ENCODE assay signal across 9 cellular contexts in the genomic region with DNA sequence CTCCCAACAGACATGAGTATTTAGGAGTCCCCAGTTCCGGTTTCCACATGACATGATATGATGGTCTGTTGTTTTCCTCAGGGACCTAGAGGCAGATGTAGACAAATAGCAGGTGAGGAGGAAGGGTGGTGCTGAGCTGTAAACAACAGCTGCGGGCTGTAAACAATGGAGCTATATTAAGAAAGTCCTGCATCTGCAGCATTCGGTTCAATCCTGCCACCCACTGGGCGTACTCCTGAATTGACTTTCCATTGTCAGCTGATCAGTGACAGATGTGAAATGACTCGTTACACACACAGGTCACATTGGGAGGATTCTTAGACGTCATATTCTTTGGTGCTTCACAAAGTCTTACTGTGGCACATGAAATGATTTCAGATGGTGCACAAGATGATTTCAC. TPM values are rescaled to one million over a fixed set of nuclear protein-coding genes. Genes with fewer than 3 reads are reported as not detected.
DNase-seq lines count a peak whose midpoint lies in the region; ATAC-seq, FAIRE-seq and TF ChIP-seq lines count a peak whose summit lies in the region.
"Had no signal": no experiment of that assay in that cellular context is flagged by ENCODE, and none has a peak within 500 bp of the region (broad histone marks: within the 10 kb centered on the region; RNA-seq: fewer than 3 reads in every experiment).

No MANE protein-coding gene starts in this region.

- TF ChIP-seq POLR2A in H54 (IDR thresholded peaks at IDR 0.05; ENCODE audit: low read depth, low read length) = no peak

- H3K27ac Mint-ChIP-seq in naive thymus-derived CD8-positive, alpha-beta T cell = no peak overlapping the region

- peak; percentile 53 for TF ChIP-seq RAD21 in Ishikawa (IDR thresholded peaks at IDR 0.05; ENCODE audit: low read depth)

- peak; percentile 80 for FAIRE-seq in H54 (lab: Jason Lieb, UNC)
- no peak for FAIRE-seq in small intestine (lab: Jason Lieb, UNC)

- H3K4me3 ChIP-seq in small intestine (ENCODE audit: low read depth in 1 of 2, low read length in 2 of 2) = no peak overlapping the region

- no peaks in the 10 kb centered on the region for H3K36me3 Mint-ChIP-seq in naive thymus-derived CD8-positive, alpha-beta T cell

- 3 to 18% (median 7%) methylated on average over 6 of the region's 6 CpGs for WGBS in small intestine, 3 donors

- H3K4me1 Mint-ChIP-seq in naive thymus-derived CD8-positive, alpha-beta T cell = peaks cover 0 to 6% (median 0%) of the 10 kb centered on the region in 4 donors

- H3K4me1 ChIP-seq in small intestine (ENCODE audit: control insufficient read depth in 2 of 2, insufficient read depth in 1 of 2, low read depth in 1 of 2, low read length in 1 of 2) = no peaks in the 10 kb centered on the region

- DNase-seq in stimulated activated naive CD4-positive, alpha-beta T cell treated with Interleukin-2 at 50 U/mL for 16 hours (lab: John Stamatoyannopoulos, UW) = peak; percentile 5
- no peak for DNase-seq in stimulated activated naive CD4-positive, alpha-beta T cell (lab: John Stamatoyannopoulos, UW)
- DNase-seq in H54 (ENCODE audit: insufficient read length, low spot score) (peak; percentile 25), foreskin melanocyte (peak; percentile 54), small intestine (peak; percentile 70)
- no peak for DNase-seq in naive thymus-derived CD8-positive, alpha-beta T cell

- H3K27me3 ChIP-seq in small intestine (ENCODE audit: control insufficient read depth in 2 of 2, insufficient read depth in 2 of 2, low read length in 2 of 2) = peaks cover 0 to 2% of the 10 kb centered on the region in 2 donors

- H3K9me3 Mint-ChIP-seq in naive thymus-derived CD8-positive, alpha-beta T cell = no peaks in the 10 kb centered on the region

- H3K9me3 ChIP-seq in small intestine (ENCODE audit: control insufficient read depth, low read depth) = no peaks in the 10 kb centered on the region

- no peak for TF ChIP-seq EP300 in Ishikawa (IDR thresholded peaks at IDR 0.05; ENCODE audit: borderline replicate concordance)

- no peak overlapping the region for H3K27ac ChIP-seq in small intestine (ENCODE audit: low read depth in 1 of 2, low read length in 1 of 2)
- H3K27ac ChIP-seq: epithelial cell of prostate had no signal

- ATAC-seq in SK-N-SH treated with all-trans-retinoic acid at 6 μM for 48 hours = peak; percentile 81
- ATAC-seq in naive thymus-derived CD8-positive, alpha-beta T cell = no peak

- H3K27me3 Mint-ChIP-seq in naive thymus-derived CD8-positive, alpha-beta T cell = peaks cover 4 to 29% (median 5%) of the 10 kb centered on the region in 5 donors

- H3K36me3 ChIP-seq in small intestine (ENCODE audit: control insufficient read depth in 2 of 2, insufficient read depth in 2 of 2, low read length in 2 of 2) = no peaks in the 10 kb centered on the region

- POLR2A ChIA-PET in naive thymus-derived CD8-positive, alpha-beta T cell (lab: Charles Lee) = no interaction called here

- no peak overlapping the region for H3K4me3 Mint-ChIP-seq in naive thymus-derived CD8-positive, alpha-beta T cell

TF ChIP-seq in Ishikawa, 13 proteins besides CTCF, POLR2A, EP300 and RAD21:
- TF ChIP-seq USF1 (IDR thresholded peaks at IDR 0.05) (peak; percentile 42), FOXM1 (IDR thresholded peaks at IDR 0.05; ENCODE audit: borderline replicate concordance, low read depth) (no peak)

TF ChIP-seq in SK-N-SH treated with all-trans-retinoic acid at 6 μM for 48 hours, 23 proteins besides CTCF, POLR2A, EP300 and RAD21 (continues in another document):
- TF ChIP-seq ZFP30 (CRISPR knock-in tag; IDR thresholded peaks at IDR 0.05) (no peak), BACH2 (CRISPR knock-in tag; IDR thresholded peaks at IDR 0.05; ENCODE audit: borderline replicate concordance) (no peak), ZNF565 (CRISPR knock-in tag; conservative IDR thresholded peaks at IDR 0.05; ENCODE audit: low read depth) (no peak), OSR1 (CRISPR knock-in tag; IDR thresholded peaks at IDR 0.05) (no peak), PPARA (CRISPR knock-in tag; IDR thresholded peaks at IDR 0.05; ENCODE audit: borderline replicate concordance) (no peak), RARB (CRISPR knock-in tag; IDR thresholded peaks at IDR 0.05) (no peak), SNAI2 (CRISPR knock-in tag; IDR thresholded peaks at IDR 0.05) (no peak), CSDC2 (CRISPR knock-in tag; IDR thresholded peaks at IDR 0.05) (no peak), CSRNP3 (CRISPR knock-in tag; IDR thresholded peaks at IDR 0.05) (no peak), PATZ1 (CRISPR knock-in tag; IDR thresholded peaks at IDR 0.05; ENCODE audit: borderline replicate concordance) (no peak), TCF4 (CRISPR knock-in tag; IDR thresholded peaks at IDR 0.05; ENCODE audit: borderline replicate concordance) (no peak), ESRRG (CRISPR knock-in tag; IDR thresholded peaks at IDR 0.05) (no peak)
- TF ChIP-seq, protein P1, sequence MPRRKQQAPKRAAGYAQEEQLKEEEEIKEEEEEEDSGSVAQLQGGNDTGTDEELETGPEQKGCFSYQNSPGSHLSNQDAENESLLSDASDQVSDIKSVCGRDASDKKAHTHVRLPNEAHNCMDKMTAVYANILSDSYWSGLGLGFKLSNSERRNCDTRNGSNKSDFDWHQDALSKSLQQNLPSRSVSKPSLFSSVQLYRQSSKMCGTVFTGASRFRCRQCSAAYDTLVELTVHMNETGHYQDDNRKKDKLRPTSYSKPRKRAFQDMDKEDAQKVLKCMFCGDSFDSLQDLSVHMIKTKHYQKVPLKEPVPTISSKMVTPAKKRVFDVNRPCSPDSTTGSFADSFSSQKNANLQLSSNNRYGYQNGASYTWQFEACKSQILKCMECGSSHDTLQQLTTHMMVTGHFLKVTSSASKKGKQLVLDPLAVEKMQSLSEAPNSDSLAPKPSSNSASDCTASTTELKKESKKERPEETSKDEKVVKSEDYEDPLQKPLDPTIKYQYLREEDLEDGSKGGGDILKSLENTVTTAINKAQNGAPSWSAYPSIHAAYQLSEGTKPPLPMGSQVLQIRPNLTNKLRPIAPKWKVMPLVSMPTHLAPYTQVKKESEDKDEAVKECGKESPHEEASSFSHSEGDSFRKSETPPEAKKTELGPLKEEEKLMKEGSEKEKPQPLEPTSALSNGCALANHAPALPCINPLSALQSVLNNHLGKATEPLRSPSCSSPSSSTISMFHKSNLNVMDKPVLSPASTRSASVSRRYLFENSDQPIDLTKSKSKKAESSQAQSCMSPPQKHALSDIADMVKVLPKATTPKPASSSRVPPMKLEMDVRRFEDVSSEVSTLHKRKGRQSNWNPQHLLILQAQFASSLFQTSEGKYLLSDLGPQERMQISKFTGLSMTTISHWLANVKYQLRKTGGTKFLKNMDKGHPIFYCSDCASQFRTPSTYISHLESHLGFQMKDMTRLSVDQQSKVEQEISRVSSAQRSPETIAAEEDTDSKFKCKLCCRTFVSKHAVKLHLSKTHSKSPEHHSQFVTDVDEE (CRISPR knock-in tag; IDR thresholded peaks at IDR 0.05) = no peak
- TF ChIP-seq, protein P2, sequence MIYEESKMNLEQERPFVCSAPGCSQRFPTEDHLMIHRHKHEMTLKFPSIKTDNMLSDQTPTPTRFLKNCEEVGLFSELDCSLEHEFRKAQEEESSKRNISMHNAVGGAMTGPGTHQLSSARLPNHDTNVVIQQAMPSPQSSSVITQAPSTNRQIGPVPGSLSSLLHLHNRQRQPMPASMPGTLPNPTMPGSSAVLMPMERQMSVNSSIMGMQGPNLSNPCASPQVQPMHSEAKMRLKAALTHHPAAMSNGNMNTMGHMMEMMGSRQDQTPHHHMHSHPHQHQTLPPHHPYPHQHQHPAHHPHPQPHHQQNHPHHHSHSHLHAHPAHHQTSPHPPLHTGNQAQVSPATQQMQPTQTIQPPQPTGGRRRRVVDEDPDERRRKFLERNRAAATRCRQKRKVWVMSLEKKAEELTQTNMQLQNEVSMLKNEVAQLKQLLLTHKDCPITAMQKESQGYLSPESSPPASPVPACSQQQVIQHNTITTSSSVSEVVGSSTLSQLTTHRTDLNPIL (CRISPR knock-in tag; IDR thresholded peaks at IDR 0.05; ENCODE audit: low read depth) = no peak

RNA-seq across cellular contexts. Expression of gene RAG1, which starts 26.8 kb away (rescaled TPM):
- polyA plus RNA-seq in small intestine = 1 to 10 TPM in 2 of 3 donors, under 1 TPM in 1; 0.60 to 3.6 (median 1.4) TPM
- total RNA-seq in naive thymus-derived CD8-positive, alpha-beta T cell = under 1 TPM; 0.58 to 0.68 TPM
- under 1 TPM in 2 of 3 donors, not detected in 1; 0.05 to 0.24 TPM for polyA plus RNA-seq in naive thymus-derived CD8-positive, alpha-beta T cell

RNA-seq across cellular contexts. Expression of gene TRAF6, which starts 30.9 kb away (rescaled TPM):
- polyA plus RNA-seq in small intestine = 1 to 10 TPM; 3.6 to 5.4 (median 3.8) TPM
- total RNA-seq in naive thymus-derived CD8-positive, alpha-beta T cell = 10 to 100 TPM; 18.9 TPM
- polyA plus RNA-seq in naive thymus-derived CD8-positive, alpha-beta T cell = 1 to 10 TPM; 5.4 to 9.5 (median 6.9) TPM

RNA-seq across cellular contexts. Expression of gene IFTAP, which starts 53.3 kb away (rescaled TPM):
- 10 to 100 TPM; 15.7 to 23.2 (median 18.1) TPM for polyA plus RNA-seq in small intestine
- total RNA-seq in naive thymus-derived CD8-positive, alpha-beta T cell = 1 to 10 TPM; 2.4 TPM
- polyA plus RNA-seq in naive thymus-derived CD8-positive, alpha-beta T cell = 1 to 10 TPM; 2.7 to 4.7 (median 2.8) TPM

RNA-seq across cellular contexts. Expression of gene RAG2, which starts 57.0 kb away (rescaled TPM):
- not detected for polyA plus RNA-seq in small intestine
- total RNA-seq in naive thymus-derived CD8-positive, alpha-beta T cell = not detected
- not detected for polyA plus RNA-seq in naive thymus-derived CD8-positive, alpha-beta T cell

Comparison
In these comparisons a context has a peak if more than half of its experiments do, and no peak if none do; other contexts are left out.
1. DNase-seq: peak in stimulated activated naive CD4-positive, alpha-beta T cell treated with Interleukin-2 at 50 U/mL for 16 hours (single experiment), H54 (single experiment), foreskin melanocyte (single experiment) and small intestine (single experiment); none in stimulated activated naive CD4-positive, alpha-beta T cell (0 of 6) and naive thymus-derived CD8-positive, alpha-beta T cell (0 of 10).